ENCODE assay signal across 22 cellular contexts in the genomic region with DNA sequence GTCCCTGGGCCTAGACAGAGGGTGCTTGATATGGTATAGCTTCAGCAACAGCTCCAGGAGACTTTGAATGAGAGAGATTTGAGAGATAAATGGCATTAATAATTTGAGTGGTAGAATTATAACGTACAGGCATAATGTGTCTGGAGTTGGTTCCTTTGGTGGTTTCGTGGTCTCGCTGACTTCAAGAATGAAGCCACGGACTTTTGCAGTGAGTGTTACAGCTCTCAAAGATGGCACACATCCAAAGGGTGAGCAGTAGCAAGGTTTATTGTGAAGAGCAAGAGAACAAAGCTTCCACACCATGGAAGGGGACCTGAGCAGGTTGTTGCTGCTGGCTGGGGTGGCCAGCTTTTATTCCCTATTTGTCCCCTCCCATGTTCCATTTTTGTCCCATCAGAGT. TPM values are rescaled to one million over a fixed set of nuclear protein-coding genes. Genes with fewer than 3 reads are reported as not detected.
DNase-seq lines count a peak whose midpoint lies in the region; ATAC-seq and TF ChIP-seq lines count a peak whose summit lies in the region.
"Had no signal": no experiment of that assay in that cellular context is flagged by ENCODE, and none has a peak within 500 bp of the region (broad histone marks: within the 10 kb centered on the region; RNA-seq: fewer than 3 reads in every experiment).

No MANE protein-coding gene starts in this region.

- H3K9me3 ChIP-seq in A673 (ENCODE audit: low read depth, low read length, poor library complexity, severe bottlenecking), result peaks cover 12% of the 10 kb centered on the region
- no peaks in the 10 kb centered on the region for H3K9me3 ChIP-seq in Peyer's patch

- CTCF ChIA-PET in activated CD8-positive, alpha-beta T cell treated with anti-CD3 and anti-CD28 coated beads for 36 hours (lab: Charles Lee), result interaction anchor here (0.8 to 1.4 kb wide), 3 partner anchors 25 to 43 kb away, joined by 3 to 4 read pairs (median 3); no protein-coding TSS in a partner anchor
- CTCF ChIA-PET in activated CD8-positive, alpha-beta T cell treated with anti-CD3 and anti-CD28 coated beads, Interleukin-2, amount 10 ng/mL, durations not matched to agents 7 days and 5 days (lab: Charles Lee), result no interaction called here
- CTCF ChIA-PET in A673 (lab: Charles Lee), result no interaction called here
- CTCF ChIA-PET in activated CD4-positive, alpha-beta memory T cell treated with anti-CD3 and anti-CD28 coated beads for 36 hours (lab: Charles Lee), result interaction anchor here (1.0 to 1.1 kb wide), 2 partner anchors 31 to 43 kb away, joined by 4 to 6 read pairs; no protein-coding TSS in a partner anchor

- H3K27me3 Mint-ChIP-seq in activated CD8-positive, alpha-beta T cell treated with anti-CD3 and anti-CD28 coated beads for 36 hours, result peaks cover 13% of the 10 kb centered on the region
- peaks cover 55% of the 10 kb centered on the region for H3K27me3 Mint-ChIP-seq in activated CD8-positive, alpha-beta T cell treated with anti-CD3 and anti-CD28 coated beads, Interleukin-2, amount 10 ng/mL, durations not matched to agents 7 days and 5 days (ENCODE audit: low read depth)
- H3K27me3 Mint-ChIP-seq in activated CD4-positive, alpha-beta memory T cell treated with anti-CD3 and anti-CD28 coated beads for 36 hours, result peaks cover 9% of the 10 kb centered on the region

- H3K4me3 ChIP-seq in A673 (ENCODE audit: low read depth, low read length, poor library complexity, severe bottlenecking) (no peak overlapping the region), Peyer's patch (no peak overlapping the region)

- peak; percentile 33 for DNase-seq in activated CD8-positive, alpha-beta T cell treated with anti-CD3 and anti-CD28 coated beads for 36 hours
- no peak for DNase-seq in activated CD8-positive, alpha-beta T cell treated with anti-CD3 and anti-CD28 coated beads, Interleukin-2, amount 10 ng/mL, durations not matched to agents 7 days and 5 days
- DNase-seq in A673 (ENCODE audit: low spot score) (no peak), myocyte (ENCODE audit: low read depth) (peak; percentile 49), NCI-H1417 (lab: John Stamatoyannopoulos, UW) (no peak), Peyer's patch (no peak)
- DNase-seq in activated CD4-positive, alpha-beta memory T cell treated with anti-CD3 and anti-CD28 coated beads for 36 hours, result peak; percentile 31
- DNase-seq: Calu3; CD8-positive, alpha-beta memory T cell; DMS153; H9; HFFc6; KG1; NCI-H1694 treated with DMSO at 0.1 percent for 48 hours; NCI-H446 treated with DMSO at 0.1 percent for 48 hours; NCI-H526 treated with DMSO at 0.1 percent for 48 hours; RPMI8226; SHP77 had no signal

- no peaks in the 10 kb centered on the region for H3K9me3 Mint-ChIP-seq in activated CD8-positive, alpha-beta T cell treated with anti-CD3 and anti-CD28 coated beads for 36 hours
- H3K9me3 Mint-ChIP-seq in activated CD8-positive, alpha-beta T cell treated with anti-CD3 and anti-CD28 coated beads, Interleukin-2, amount 10 ng/mL, durations not matched to agents 7 days and 5 days (ENCODE audit: insufficient read depth), result peaks cover 5% of the 10 kb centered on the region
- H3K9me3 Mint-ChIP-seq in activated CD4-positive, alpha-beta memory T cell treated with anti-CD3 and anti-CD28 coated beads for 36 hours, result no peaks in the 10 kb centered on the region
- H3K9me3 Mint-ChIP-seq: CD8-positive, alpha-beta memory T cell had no signal

- intact Hi-C loops in activated CD8-positive, alpha-beta T cell treated with anti-CD3 and anti-CD28 coated beads for 36 hours (cut with micrococcal nuclease), result no loop called here
- intact Hi-C loops in A673 (cut with micrococcal nuclease; ENCODE audit: unreplicated experiment), result no loop called here
- intact Hi-C loops in activated CD4-positive, alpha-beta memory T cell treated with anti-CD3 and anti-CD28 coated beads for 36 hours (cut with micrococcal nuclease), result no loop called here

- H3K27me3 ChIP-seq in A673 (replicated peaks; ENCODE audit: insufficient read depth, low read depth, low read length, poor library complexity), result no peaks in the 10 kb centered on the region
- no peaks in the 10 kb centered on the region for H3K27me3 ChIP-seq in Peyer's patch

- peaks cover 26% of the 10 kb centered on the region for H3K4me1 ChIP-seq in A673 (ENCODE audit: insufficient read depth, low read length, poor library complexity, severe bottlenecking)
- no peaks in the 10 kb centered on the region for H3K4me1 ChIP-seq in Peyer's patch

- no peak overlapping the region for H3K27ac Mint-ChIP-seq in activated CD8-positive, alpha-beta T cell treated with anti-CD3 and anti-CD28 coated beads for 36 hours
- H3K27ac Mint-ChIP-seq in activated CD8-positive, alpha-beta T cell treated with anti-CD3 and anti-CD28 coated beads, Interleukin-2, amount 10 ng/mL, durations not matched to agents 7 days and 5 days, result no peak overlapping the region
- no peak overlapping the region for H3K27ac Mint-ChIP-seq in activated CD4-positive, alpha-beta memory T cell treated with anti-CD3 and anti-CD28 coated beads for 36 hours
- H3K27ac Mint-ChIP-seq: H9, HFFc6 had no signal

- POLR2A ChIA-PET in activated CD8-positive, alpha-beta T cell treated with anti-CD3 and anti-CD28 coated beads for 36 hours (lab: Charles Lee), result no interaction called here
- POLR2A ChIA-PET in activated CD8-positive, alpha-beta T cell treated with anti-CD3 and anti-CD28 coated beads, Interleukin-2, amount 10 ng/mL, durations not matched to agents 7 days and 5 days (lab: Charles Lee), result no interaction called here
- POLR2A ChIA-PET in A673 (lab: Charles Lee; ENCODE audit: low non-redundant PET), result no interaction called here
- POLR2A ChIA-PET in activated CD4-positive, alpha-beta memory T cell treated with anti-CD3 and anti-CD28 coated beads for 36 hours (lab: Charles Lee), result no interaction called here

- H3K4me3 Mint-ChIP-seq in activated CD8-positive, alpha-beta T cell treated with anti-CD3 and anti-CD28 coated beads for 36 hours, result no peak overlapping the region
- no peak overlapping the region for H3K4me3 Mint-ChIP-seq in activated CD8-positive, alpha-beta T cell treated with anti-CD3 and anti-CD28 coated beads, Interleukin-2, amount 10 ng/mL, durations not matched to agents 7 days and 5 days
- no peak overlapping the region for H3K4me3 Mint-ChIP-seq in activated CD4-positive, alpha-beta memory T cell treated with anti-CD3 and anti-CD28 coated beads for 36 hours
- H3K4me3 Mint-ChIP-seq: CD8-positive, alpha-beta memory T cell; H9; HFFc6 had no signal

- no peak for TF ChIP-seq CTCF in activated CD8-positive, alpha-beta T cell treated with anti-CD3 and anti-CD28 coated beads for 36 hours (IDR thresholded peaks at IDR 0.05)
- TF ChIP-seq CTCF in A673 (conservative IDR thresholded peaks at IDR 0.05; ENCODE audit: low read depth, low read length), result no peak
- no peak for TF ChIP-seq CTCF in Peyer's patch (IDR thresholded peaks at IDR 0.05)

- no peak for TF ChIP-seq POLR2A in Peyer's patch (IDR thresholded peaks at IDR 0.05)

- no peaks in the 10 kb centered on the region for H3K36me3 ChIP-seq in A673 (ENCODE audit: insufficient read depth, low read length, poor library complexity, severe bottlenecking)
- H3K36me3 ChIP-seq in Peyer's patch, result no peaks in the 10 kb centered on the region

- no peak for ATAC-seq in activated CD8-positive, alpha-beta T cell treated with anti-CD3 and anti-CD28 coated beads for 36 hours
- ATAC-seq in activated CD8-positive, alpha-beta T cell treated with anti-CD3 and anti-CD28 coated beads, Interleukin-2, amount 10 ng/mL, durations not matched to agents 7 days and 5 days, result no peak
- ATAC-seq in GM19395 (IDR thresholded peaks at IDR 0.05; ENCODE audit: unreplicated experiment), result no peak

- no peaks in the 10 kb centered on the region for H3K36me3 Mint-ChIP-seq in activated CD8-positive, alpha-beta T cell treated with anti-CD3 and anti-CD28 coated beads for 36 hours (ENCODE audit: low read depth)
- no peaks in the 10 kb centered on the region for H3K36me3 Mint-ChIP-seq in activated CD8-positive, alpha-beta T cell treated with anti-CD3 and anti-CD28 coated beads, Interleukin-2, amount 10 ng/mL, durations not matched to agents 7 days and 5 days (ENCODE audit: low read depth)
- H3K36me3 Mint-ChIP-seq in activated CD4-positive, alpha-beta memory T cell treated with anti-CD3 and anti-CD28 coated beads for 36 hours, result no peaks in the 10 kb centered on the region
- H3K36me3 Mint-ChIP-seq: CD8-positive, alpha-beta memory T cell had no signal

- peak overlapping the region; percentile 93 for H3K27ac ChIP-seq in A673 (ENCODE audit: low read depth, low read length, poor library complexity, severe bottlenecking)
- H3K27ac ChIP-seq in Peyer's patch, result no peak overlapping the region
- H3K27ac ChIP-seq: C4-2B had no signal

- BruUV-seq in A673 (replicated peaks; lab: Mats Ljungman, UMichigan), result no TSS peak

- H3K4me1 Mint-ChIP-seq in activated CD8-positive, alpha-beta T cell treated with anti-CD3 and anti-CD28 coated beads for 36 hours (ENCODE audit: low read depth), result peaks cover 10% of the 10 kb centered on the region
- peaks cover 16% of the 10 kb centered on the region for H3K4me1 Mint-ChIP-seq in activated CD8-positive, alpha-beta T cell treated with anti-CD3 and anti-CD28 coated beads, Interleukin-2, amount 10 ng/mL, durations not matched to agents 7 days and 5 days (ENCODE audit: low read depth)
- H3K4me1 Mint-ChIP-seq in activated CD4-positive, alpha-beta memory T cell treated with anti-CD3 and anti-CD28 coated beads for 36 hours (ENCODE audit: low read depth), result peaks cover 10% of the 10 kb centered on the region

RNA-seq across cellular contexts. Expression of a gene that starts 23.1 kb away (rescaled TPM):
- 10 to 100 TPM; 19.4 to 20.3 TPM for total RNA-seq in activated CD8-positive, alpha-beta T cell treated with anti-CD3 and anti-CD28 coated beads for 36 hours
- total RNA-seq in activated CD8-positive, alpha-beta T cell treated with anti-CD3 and anti-CD28 coated beads, Interleukin-2, amount 10 ng/mL, durations not matched to agents 7 days and 5 days, result 1 to 10 TPM; 2.4 to 2.5 TPM
- total RNA-seq in A673 (2021), result 0.34 and 0.35 TPM in 2 replicates
- total RNA-seq in activated CD4-positive, alpha-beta memory T cell treated with anti-CD3 and anti-CD28 coated beads for 36 hours, result 10 to 100 TPM; 47.4 to 47.6 TPM
- total RNA-seq in myocyte, result 0.16 TPM in 1 of 2 replicates, not detected in the other
- polyA plus RNA-seq in myocyte (2012), result not detected
- 1 to 10 TPM in 2 of 4 donors, not detected in 2; 1.6 to 2.7 TPM for total RNA-seq in Peyer's patch
- total RNA-seq: A172, Calu3, G401, HFFc6 had no signal

RNA-seq across cellular contexts. Expression of a gene that starts 26.6 kb away (rescaled TPM):
- under 1 TPM; 0.38 to 0.54 TPM for total RNA-seq in activated CD8-positive, alpha-beta T cell treated with anti-CD3 and anti-CD28 coated beads for 36 hours
- total RNA-seq in activated CD8-positive, alpha-beta T cell treated with anti-CD3 and anti-CD28 coated beads, Interleukin-2, amount 10 ng/mL, durations not matched to agents 7 days and 5 days, result under 1 TPM; 0.31 to 0.45 TPM
- total RNA-seq in A673 (2021) (38.5 and 48.4 TPM in 2 replicates), myocyte (3.2 and 30.5 TPM in 2 replicates), Peyer's patch (10 to 100 TPM; 35.5 to 73.3 (median 55.9) TPM)
- total RNA-seq in activated CD4-positive, alpha-beta memory T cell treated with anti-CD3 and anti-CD28 coated beads for 36 hours, result under 1 TPM; 0.31 to 0.36 TPM
- 0.68 TPM for polyA plus RNA-seq in myocyte (2012)
- total RNA-seq: A172; CD8-positive, alpha-beta memory T cell; G401 had no signal
- polyA plus RNA-seq: CD8-positive, alpha-beta memory T cell had no signal

RNA-seq across cellular contexts. Expression of a gene that starts 33.9 kb away (rescaled TPM):
- total RNA-seq in activated CD8-positive, alpha-beta T cell treated with anti-CD3 and anti-CD28 coated beads for 36 hours, result under 1 TPM; 0.22 to 0.29 TPM
- total RNA-seq in activated CD8-positive, alpha-beta T cell treated with anti-CD3 and anti-CD28 coated beads, Interleukin-2, amount 10 ng/mL, durations not matched to agents 7 days and 5 days, result not detected
- 0.20 TPM in 1 of 2 replicates, not detected in the other for total RNA-seq in A673 (2021)
- total RNA-seq in activated CD4-positive, alpha-beta memory T cell treated with anti-CD3 and anti-CD28 coated beads for 36 hours, result under 1 TPM; 0.10 to 0.12 TPM
- 0.08 TPM in 1 of 2 replicates, not detected in the other for total RNA-seq in myocyte
- polyA plus RNA-seq in myocyte (2012), result not detected
- total RNA-seq in Peyer's patch, result under 1 TPM in 1 of 4 donors, not detected in 3; 0.54 TPM
- total RNA-seq: A172, Calu3, G401, H9, HFFc6 had no signal

RNA-seq across cellular contexts. Expression of a gene that starts 59.0 kb away (rescaled TPM):
- under 1 TPM; 0.89 to 0.95 TPM for total RNA-seq in activated CD8-positive, alpha-beta T cell treated with anti-CD3 and anti-CD28 coated beads for 36 hours
- total RNA-seq in activated CD8-positive, alpha-beta T cell treated with anti-CD3 and anti-CD28 coated beads, Interleukin-2, amount 10 ng/mL, durations not matched to agents 7 days and 5 days, result under 1 TPM; 0.34 TPM
- total RNA-seq in A673 (2021) (5.0 and 5.3 TPM in 2 replicates), myocyte (0.47 TPM in 1 of 2 replicates, not detected in the other), Peyer's patch (1 to 10 TPM in 1 of 4 donors, under 1 TPM in 1, not detected in 2; 0.80 to 3.3 TPM)
- total RNA-seq in activated CD4-positive, alpha-beta memory T cell treated with anti-CD3 and anti-CD28 coated beads for 36 hours, result under 1 TPM; 0.65 to 0.93 TPM
- 0.19 TPM for polyA plus RNA-seq in myocyte (2012)
- total RNA-seq: A172, Calu3, G401 had no signal
- polyA plus RNA-seq: CD8-positive, alpha-beta memory T cell had no signal

Comparison
In these comparisons a context has a peak if more than half of its experiments do, and no peak if none do; other contexts are left out.
1. DNase-seq: peak in activated CD8-positive, alpha-beta T cell treated with anti-CD3 and anti-CD28 coated beads for 36 hours (single experiment), activated CD4-positive, alpha-beta memory T cell treated with anti-CD3 and anti-CD28 coated beads for 36 hours (single experiment) and myocyte (single experiment); none in activated CD8-positive, alpha-beta T cell treated with anti-CD3 and anti-CD28 coated beads, Interleukin-2, amount 10 ng/mL, durations not matched to agents 7 days and 5 days (single experiment), A673 (single experiment), NCI-H1417 (0 of 3) and Peyer's patch (0 of 3).
2. RNA of a gene that starts 23.1 kb away (total RNA-seq): 47.4 to 47.6 TPM in activated CD4-positive, alpha-beta memory T cell treated with anti-CD3 and anti-CD28 coated beads for 36 hours and 19.4 to 20.3 TPM in activated CD8-positive, alpha-beta T cell treated with anti-CD3 and anti-CD28 coated beads for 36 hours; 2.4 to 2.5 TPM in activated CD8-positive, alpha-beta T cell treated with anti-CD3 and anti-CD28 coated beads, Interleukin-2, amount 10 ng/mL, durations not matched to agents 7 days and 5 days, 1.6 to 2.7 TPM in Peyer's patch, 0.34 to 0.35 TPM in A673 and 0.16 TPM in myocyte; every median in the first group is over 4 times any median in the second.
3. CTCF ChIA-PET loops: an anchor here in activated CD8-positive, alpha-beta T cell treated with anti-CD3 and anti-CD28 coated beads for 36 hours (0.8 to 1.4 kb wide) and activated CD4-positive, alpha-beta memory T cell treated with anti-CD3 and anti-CD28 coated beads for 36 hours (1.0 to 1.1 kb wide); none called in activated CD8-positive, alpha-beta T cell treated with anti-CD3 and anti-CD28 coated beads, Interleukin-2, amount 10 ng/mL, durations not matched to agents 7 days and 5 days and A673.